8 cellular contexts compared by ENCODE assay signal in the genomic region with DNA sequence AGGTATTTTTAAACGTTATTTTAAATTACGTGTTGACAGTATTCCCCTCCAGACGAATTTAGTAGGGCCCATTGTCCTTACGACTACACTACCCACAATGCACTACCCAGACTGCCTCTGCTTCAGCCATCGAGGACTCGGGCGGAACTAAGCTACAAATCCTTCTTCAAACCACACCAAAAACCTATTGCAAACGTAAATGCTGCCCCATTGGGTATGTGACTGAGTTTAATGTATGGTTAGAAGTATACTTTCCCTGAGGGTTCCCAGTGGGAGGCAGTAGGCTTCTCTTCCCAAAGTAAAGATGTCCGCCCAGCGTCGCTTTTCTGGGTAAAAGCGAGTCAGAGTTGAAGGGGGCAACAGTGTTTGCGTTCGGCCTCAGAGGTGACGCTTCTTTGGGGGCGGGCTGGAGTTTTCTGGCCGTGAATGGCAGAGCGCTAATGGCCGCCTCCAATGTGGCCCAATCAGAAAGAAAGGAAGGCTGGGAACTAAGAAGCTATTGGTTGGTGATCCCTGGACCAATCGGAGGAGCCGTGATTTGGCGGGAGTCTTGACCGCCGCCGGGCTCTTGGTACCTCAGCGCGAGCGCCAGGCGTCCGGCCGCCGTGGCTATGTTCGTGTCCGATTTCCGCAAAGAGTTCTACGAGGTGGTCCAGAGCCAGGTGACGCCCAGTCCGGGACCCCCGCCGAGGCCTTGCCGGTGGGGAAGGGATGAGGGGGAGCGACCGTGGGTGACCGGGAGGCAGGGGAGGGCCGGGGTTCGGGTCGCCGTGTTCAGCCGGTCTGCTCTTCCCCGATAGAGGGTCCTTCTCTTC. TPM values are rescaled to one million over a fixed set of nuclear protein-coding genes. Genes with fewer than 3 reads are reported as not detected.
DNase-seq lines count a peak whose midpoint lies in the region; ATAC-seq and TF ChIP-seq lines count a peak whose summit lies in the region.

A gene with protein sequence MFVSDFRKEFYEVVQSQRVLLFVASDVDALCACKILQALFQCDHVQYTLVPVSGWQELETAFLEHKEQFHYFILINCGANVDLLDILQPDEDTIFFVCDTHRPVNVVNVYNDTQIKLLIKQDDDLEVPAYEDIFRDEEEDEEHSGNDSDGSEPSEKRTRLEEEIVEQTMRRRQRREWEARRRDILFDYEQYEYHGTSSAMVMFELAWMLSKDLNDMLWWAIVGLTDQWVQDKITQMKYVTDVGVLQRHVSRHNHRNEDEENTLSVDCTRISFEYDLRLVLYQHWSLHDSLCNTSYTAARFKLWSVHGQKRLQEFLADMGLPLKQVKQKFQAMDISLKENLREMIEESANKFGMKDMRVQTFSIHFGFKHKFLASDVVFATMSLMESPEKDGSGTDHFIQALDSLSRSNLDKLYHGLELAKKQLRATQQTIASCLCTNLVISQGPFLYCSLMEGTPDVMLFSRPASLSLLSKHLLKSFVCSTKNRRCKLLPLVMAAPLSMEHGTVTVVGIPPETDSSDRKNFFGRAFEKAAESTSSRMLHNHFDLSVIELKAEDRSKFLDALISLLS (plus strand): TSS at position 563 of the 815 bp plus-strand sequence. CDS start 49 bp downstream, at position 612.

- no peak within 1 kb of the TSS for H3K23ac ChIP-seq in H9 (ENCODE audit: insufficient read length, low read depth, low read length)

- peaks cover 13% of the 10 kb centered on the region for H3K23me2 ChIP-seq in H9 (ENCODE audit: insufficient read length, low read depth, low read length, poor library complexity, severe bottlenecking)

- H2BK5ac ChIP-seq in H9 (ENCODE audit: insufficient read length, low read length), result peak within 1 kb of the TSS; percentile 98

- no peaks in the 10 kb centered on the region for H3K79me1 ChIP-seq in H9 (ENCODE audit: insufficient read depth, low read depth, low read length, poor library complexity, severe bottlenecking)

- H3K27me3 ChIP-seq in H9 (ENCODE audit: insufficient read depth, low read length), result no peaks in the 10 kb centered on the region
- H3K27me3 ChIP-seq in MG63, result no peaks in the 10 kb centered on the region

- peak within 1 kb of the TSS; percentile 95 for H2BK120ac ChIP-seq in H9 (ENCODE audit: low read depth, low read length, poor library complexity, severe bottlenecking)

- no peak within 1 kb of the TSS for H2BK15ac ChIP-seq in H9 (ENCODE audit: low read depth, low read length)

- H3K18ac ChIP-seq in H9 (ENCODE audit: insufficient read length, low read depth, low read length), result peak within 1 kb of the TSS; percentile 99

- H3K4me1 ChIP-seq in H9 (ENCODE audit: insufficient read depth, low read length), result peaks cover 3% of the 10 kb centered on the region

- peak within 1 kb of the TSS; percentile 75 for H3K4me2 ChIP-seq in H9 (ENCODE audit: insufficient read depth, insufficient read length, low read length)

- peaks cover 20% of the 10 kb centered on the region; the same call in 1 of the 2 replicates for H3K79me2 ChIP-seq in H9 (ENCODE audit: insufficient read depth, low read length)

- no CpG with 5 or more reads among the region's 50 CpGs for WGBS in H9 (ENCODE audit: extremely low coverage, insufficient read length, low lambda C conversion rate)

- H3K4me3 ChIP-seq in MG63 (peak within 1 kb of the TSS; percentile 71), fibroblast of pulmonary artery (replicated peaks; ENCODE audit: low read depth, low read length) (peak within 1 kb of the TSS; percentile 93)

- no peak for TF ChIP-seq CTCF in H9 (conservative IDR thresholded peaks at IDR 0.05)
- no peak for TF ChIP-seq CTCF in fibroblast of pulmonary artery (IDR thresholded peaks at IDR 0.05; ENCODE audit: low read length, missing control alignments)

- H3K4ac ChIP-seq in H9 (ENCODE audit: low read depth, low read length), result no peak within 1 kb of the TSS; the same call in 1 of the 2 replicates

- H4K91ac ChIP-seq in H9 (ENCODE audit: insufficient read length, low read depth, low read length), result peak within 1 kb of the TSS; percentile 48

- no peak within 1 kb of the TSS for H2BK20ac ChIP-seq in H9 (ENCODE audit: low read depth, low read length, poor library complexity, severe bottlenecking)

- H3K27me3 Mint-ChIP-seq in H9 (ENCODE audit: low read depth), result no peaks in the 10 kb centered on the region; the same call in 1 of the 2 replicates
- no peaks in the 10 kb centered on the region for H3K27me3 Mint-ChIP-seq in natural killer cell treated with Interleukin-12 subunit alpha and Interleukin-12 subunit beta and Interleukin-15 and Interleukin-18, amount 100 ng/mL, for 72 hours

- peak within 1 kb of the TSS; percentile 93 for H3K27ac ChIP-seq in H9 (ENCODE audit: insufficient read length, low read depth, low read length)

- no peaks in the 10 kb centered on the region for H4K20me1 ChIP-seq in H9 (ENCODE audit: control insufficient read depth, insufficient read depth, insufficient read length)

- H3T11ph ChIP-seq in H9 (ENCODE audit: low read length), result peak within 1 kb of the TSS; percentile 98

- DNase-seq in ELR (ENCODE audit: low read depth), result peak; percentile 99
- peak; percentile 98 for DNase-seq in H9
- peak; percentile 97 for DNase-seq in MG63
- peak; percentile 98 for DNase-seq in SHP77 treated with DMSO at 0.1 percent for 48 hours (lab: John Stamatoyannopoulos, UW)
- peak; percentile 97 for DNase-seq in activated effector memory CD4-positive, alpha-beta T cell treated with anti-CD3 and anti-CD28 coated beads, Interleukin-2, amount 50 U/mL, for 16 hours
- peak; percentile 99 for DNase-seq in fibroblast of pulmonary artery (ENCODE audit: low read depth)
- peak; percentile 96 for DNase-seq in natural killer cell treated with Interleukin-12 subunit alpha and Interleukin-12 subunit beta and Interleukin-15 and Interleukin-18, amount 100 ng/mL, for 72 hours (ENCODE audit: low spot score)
- DNase-seq in stimulated activated naive CD8-positive, alpha-beta T cell treated with anti-CD3 and anti-CD28 coated beads, Interleukin-15, Interleukin-2, amounts not matched to agents 100 U/mL and 50 U/mL, for 24 hours, result peak; percentile 92

- H3K36me3 ChIP-seq in MG63, result peaks cover 50% of the 10 kb centered on the region

- H3K4me1 Mint-ChIP-seq in H9, result peaks cover 20% of the 10 kb centered on the region in 2 experiments
- peaks cover 30 to 33% of the 10 kb centered on the region in 2 donors for H3K4me1 Mint-ChIP-seq in natural killer cell treated with Interleukin-12 subunit alpha and Interleukin-12 subunit beta and Interleukin-15 and Interleukin-18, amount 100 ng/mL, for 72 hours (ENCODE audit: low read depth in 2 of 2)

- peak within 1 kb of the TSS; percentile 97 for H3K56ac ChIP-seq in H9 (ENCODE audit: insufficient read length, low read depth, low read length)

- peak; percentile 95 to 96 for ATAC-seq in natural killer cell treated with Interleukin-12 subunit alpha and Interleukin-12 subunit beta and Interleukin-15 and Interleukin-18, amount 100 ng/mL, for 72 hours
- peak; percentile 91 for ATAC-seq in stimulated activated naive CD8-positive, alpha-beta T cell treated with anti-CD3 and anti-CD28 coated beads, Interleukin-15, Interleukin-2, amounts not matched to agents 100 U/mL and 50 U/mL, for 24 hours

- H3K9ac ChIP-seq in H9 (ENCODE audit: extremely low read depth, insufficient read length, low read length), result peak within 1 kb of the TSS; percentile 96

- H3K36me3 Mint-ChIP-seq in H9 (ENCODE audit: insufficient read depth in 1 of 3, low read depth in 3 of 3), result peaks cover 15 to 35% (median 24%) of the 10 kb centered on the region in 3 experiments
- peaks cover 11% of the 10 kb centered on the region for H3K36me3 Mint-ChIP-seq in natural killer cell treated with Interleukin-12 subunit alpha and Interleukin-12 subunit beta and Interleukin-15 and Interleukin-18, amount 100 ng/mL, for 72 hours

- H3K9me3 Mint-ChIP-seq in H9, result no peaks in the 10 kb centered on the region
- H3K9me3 Mint-ChIP-seq in natural killer cell treated with Interleukin-12 subunit alpha and Interleukin-12 subunit beta and Interleukin-15 and Interleukin-18, amount 100 ng/mL, for 72 hours, result no peaks in the 10 kb centered on the region

- no peak within 1 kb of the TSS for H2AK5ac ChIP-seq in H9 (ENCODE audit: insufficient read length, low read length)

- H2BK12ac ChIP-seq in H9 (ENCODE audit: insufficient read length, low read depth, low read length), result peak within 1 kb of the TSS; percentile 95

- H3K27ac Mint-ChIP-seq in H9, result peak within 1 kb of the TSS; percentile 99 to 100 (median 100)
- H3K27ac Mint-ChIP-seq in natural killer cell treated with Interleukin-12 subunit alpha and Interleukin-12 subunit beta and Interleukin-15 and Interleukin-18, amount 100 ng/mL, for 72 hours, result peak within 1 kb of the TSS; percentile 95 to 100

- H2AFZ ChIP-seq in H9 (ENCODE audit: low read length), result peak within 1 kb of the TSS; percentile 93

- H4K8ac ChIP-seq in H9 (replicated peaks; ENCODE audit: insufficient read length, low read depth, low read length), result no peak within 1 kb of the TSS

- H4K5ac ChIP-seq in H9 (ENCODE audit: insufficient read length, low read depth, low read length), result peak within 1 kb of the TSS; percentile 97

- peak within 1 kb of the TSS; percentile 98 for H3K14ac ChIP-seq in H9 (ENCODE audit: insufficient read depth, low read length)

- peak within 1 kb of the TSS; percentile 98 for H3K4me3 Mint-ChIP-seq in H9
- peak within 1 kb of the TSS; percentile 99 for H3K4me3 Mint-ChIP-seq in natural killer cell treated with Interleukin-12 subunit alpha and Interleukin-12 subunit beta and Interleukin-15 and Interleukin-18, amount 100 ng/mL, for 72 hours

- H3K9me3 ChIP-seq in H9 (ENCODE audit: control insufficient read depth, low read depth, low read length) (no peaks in the 10 kb centered on the region), MG63 (no peaks in the 10 kb centered on the region)

RNA-seq across cellular contexts. Expression of the gene that starts here (rescaled TPM):
- total RNA-seq in H9 (2021), result 32.7 and 35.7 TPM in 2 replicates
- 81.8 and 89.1 TPM in 2 replicates for total RNA-seq in MG63 (2014; rRNA removed; shearing (Covaris generic); ENCODE audit: low replicate concordance)
- total RNA-seq in natural killer cell treated with Interleukin-12 subunit alpha and Interleukin-12 subunit beta and Interleukin-15 and Interleukin-18, amount 100 ng/mL, for 72 hours, result 100 to 1,000 TPM in 1 of 2 donors, 10 to 100 TPM in 1; 57.8 to 137 TPM

Comparison
In these comparisons a context has a peak if more than half of its experiments do, and no peak if none do; other contexts are left out.
1. Peak in every context shown above with its lines: DNase-seq, ATAC-seq, H3K4me3 ChIP-seq and H3K27ac ChIP-seq.